Comparison of ENCODE assay signal across 8 cellular contexts in the genomic region with DNA sequence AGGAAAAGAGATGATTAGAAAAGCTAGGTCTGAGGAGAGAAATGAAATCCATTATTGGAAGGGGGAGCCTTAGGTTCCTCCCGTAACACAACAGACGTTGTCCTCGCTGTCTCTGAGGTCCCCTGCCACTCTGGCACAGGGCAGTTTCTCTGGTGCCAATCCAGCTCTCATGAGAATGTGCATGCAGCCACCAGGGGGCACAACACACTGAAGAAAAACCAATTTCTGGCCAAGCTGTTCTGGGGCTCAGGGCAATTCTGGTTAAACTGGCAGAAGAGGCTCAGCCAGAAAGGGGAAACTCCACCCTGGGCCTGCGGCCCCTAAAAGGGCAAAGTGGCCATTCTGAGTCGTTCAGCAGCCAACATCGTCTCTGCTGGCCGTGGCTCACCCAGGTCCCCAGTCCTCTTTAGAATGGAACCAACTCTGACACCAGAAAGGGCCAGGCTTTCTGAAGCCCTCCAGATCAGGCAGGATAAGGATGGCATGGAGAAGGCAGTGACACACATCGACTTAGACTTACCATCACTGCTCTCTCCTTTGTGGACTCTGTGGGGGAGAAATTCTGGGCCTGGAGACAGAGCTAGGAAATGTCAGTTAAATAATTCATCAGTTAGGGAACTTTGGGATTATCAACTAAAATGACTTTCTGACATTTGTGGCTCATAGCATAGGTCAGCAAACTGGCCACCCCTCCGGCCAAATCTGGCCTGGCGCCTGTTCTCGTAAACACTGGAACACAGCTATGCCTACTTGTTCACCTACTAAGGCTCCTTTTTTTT.
DNase-seq lines count a peak whose midpoint lies in the region; ATAC-seq lines count a peak whose summit lies in the region.

No MANE protein-coding gene starts in this region.

- ATAC-seq in GM18867 (IDR thresholded peaks at IDR 0.05; ENCODE audit: unreplicated experiment) = peak; percentile 77
- peak; percentile 81 for ATAC-seq in HG03097 (IDR thresholded peaks at IDR 0.05; ENCODE audit: low FRiP score, unreplicated experiment)
- ATAC-seq in activated CD4-positive, CD25-positive, alpha-beta regulatory T cell treated with anti-CD3 and anti-CD28 coated beads, Interleukin-2, amount 50 U/mL, for 24 hours = peak; percentile 82

- DNase-seq in AG08395 (ENCODE audit: low spot score) (peak; percentile 76), NCI-H2227 (lab: John Stamatoyannopoulos, UW; ENCODE audit: unreplicated experiment) (peak; percentile 76), kidney glomerular epithelial cell (lab: John Stamatoyannopoulos, UW) (peak; percentile 45)
- DNase-seq in central memory CD4-positive, alpha-beta T cell = peak; percentile 56
- DNase-seq in stimulated activated CD4-positive, alpha-beta T cell treated with anti-CD3 and anti-CD28 coated beads, Interleukin-1b, Interleukin-23, amount 100 ng/mL, for 24 hours (ENCODE audit: low read depth in 4 of 4, low spot score in 1 of 4) = peak; percentile 45 to 65 (median 60)

Comparison
In these comparisons a context has a peak if more than half of its experiments do, and no peak if none do; other contexts are left out.
1. Peak in every context shown above with its lines: DNase-seq and ATAC-seq.